ENCODE assay signal across 1 cellular context in the genomic region with DNA sequence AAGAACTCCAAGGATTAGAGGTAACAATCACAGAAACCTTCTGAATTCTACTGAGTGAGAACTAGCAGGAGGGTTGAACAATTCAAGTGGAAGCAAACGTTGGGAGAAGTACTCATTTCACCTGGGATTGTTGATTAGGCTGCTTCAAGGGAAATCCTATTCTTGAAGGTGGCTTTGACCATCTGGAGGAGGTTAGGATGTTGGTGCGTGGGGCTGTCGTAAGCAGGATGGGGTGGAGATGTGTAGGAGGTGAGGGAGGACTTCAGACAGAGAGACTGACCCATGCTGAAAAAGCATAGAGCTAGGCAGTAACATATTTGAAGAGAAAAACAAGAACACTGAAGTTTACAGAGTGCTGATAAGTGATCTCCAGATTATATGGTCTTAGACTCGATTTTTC.
TF ChIP-seq lines count a peak whose summit lies in the region.

No MANE protein-coding gene starts in this region.

TF ChIP-seq in HEK293, 187 proteins besides CTCF, POLR2A, EP300 and RAD21 (continued from another document):
- TF ChIP-seq, protein P1, sequence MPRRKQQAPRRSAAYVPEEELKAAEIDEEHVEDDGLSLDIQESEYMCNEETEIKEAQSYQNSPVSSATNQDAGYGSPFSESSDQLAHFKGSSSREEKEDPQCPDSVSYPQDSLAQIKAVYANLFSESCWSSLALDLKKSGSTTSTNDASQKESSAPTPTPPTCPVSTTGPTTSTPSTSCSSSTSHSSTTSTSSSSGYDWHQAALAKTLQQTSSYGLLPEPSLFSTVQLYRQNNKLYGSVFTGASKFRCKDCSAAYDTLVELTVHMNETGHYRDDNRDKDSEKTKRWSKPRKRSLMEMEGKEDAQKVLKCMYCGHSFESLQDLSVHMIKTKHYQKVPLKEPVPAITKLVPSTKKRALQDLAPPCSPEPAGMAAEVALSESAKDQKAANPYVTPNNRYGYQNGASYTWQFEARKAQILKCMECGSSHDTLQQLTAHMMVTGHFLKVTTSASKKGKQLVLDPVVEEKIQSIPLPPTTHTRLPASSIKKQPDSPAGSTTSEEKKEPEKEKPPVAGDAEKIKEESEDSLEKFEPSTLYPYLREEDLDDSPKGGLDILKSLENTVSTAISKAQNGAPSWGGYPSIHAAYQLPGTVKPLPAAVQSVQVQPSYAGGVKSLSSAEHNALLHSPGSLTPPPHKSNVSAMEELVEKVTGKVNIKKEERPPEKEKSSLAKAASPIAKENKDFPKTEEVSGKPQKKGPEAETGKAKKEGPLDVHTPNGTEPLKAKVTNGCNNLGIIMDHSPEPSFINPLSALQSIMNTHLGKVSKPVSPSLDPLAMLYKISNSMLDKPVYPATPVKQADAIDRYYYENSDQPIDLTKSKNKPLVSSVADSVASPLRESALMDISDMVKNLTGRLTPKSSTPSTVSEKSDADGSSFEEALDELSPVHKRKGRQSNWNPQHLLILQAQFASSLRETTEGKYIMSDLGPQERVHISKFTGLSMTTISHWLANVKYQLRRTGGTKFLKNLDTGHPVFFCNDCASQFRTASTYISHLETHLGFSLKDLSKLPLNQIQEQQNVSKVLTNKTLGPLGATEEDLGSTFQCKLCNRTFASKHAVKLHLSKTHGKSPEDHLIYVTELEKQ (tag by site-specific recombination; IDR thresholded peaks at IDR 0.05; ENCODE audit: borderline replicate concordance) = no peak
